In the genomic region with DNA sequence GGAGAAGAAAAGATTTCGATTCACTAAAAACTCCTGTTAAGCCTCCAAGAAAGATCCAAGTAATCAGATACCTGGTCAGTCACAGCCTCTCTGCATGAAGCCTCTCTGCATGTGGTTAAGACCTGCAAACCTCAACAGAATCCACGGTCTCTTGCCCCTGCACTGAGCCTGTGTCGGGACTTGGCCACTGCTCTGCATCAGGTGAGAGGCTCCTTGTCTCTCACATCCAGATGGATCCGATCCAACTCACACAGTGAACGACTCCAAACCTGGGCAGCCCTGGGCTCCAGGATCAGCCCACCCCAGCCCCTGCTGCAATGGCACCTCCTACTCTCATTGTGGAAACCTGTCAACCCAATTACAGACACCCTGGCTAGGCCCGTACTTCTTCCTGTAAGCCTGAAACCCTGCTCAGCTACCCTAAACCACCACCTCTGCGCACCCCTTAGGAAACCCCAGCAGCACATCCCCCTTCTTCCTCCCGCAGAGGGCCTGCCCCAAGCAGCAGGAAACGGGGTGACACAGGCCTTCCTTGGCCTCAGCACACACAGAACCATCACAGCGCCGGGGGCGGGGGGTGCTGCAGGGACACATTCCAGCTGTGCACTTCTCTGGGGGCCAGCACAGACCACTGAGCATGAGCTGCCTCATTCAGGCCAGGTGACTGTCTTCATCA, we compare ENCODE assay signal across 8 cellular contexts.
DNase-seq lines count a peak whose midpoint lies in the region; ATAC-seq and TF ChIP-seq lines count a peak whose summit lies in the region.

No MANE protein-coding gene starts in this region.

- ATAC-seq in CD4-positive, alpha-beta T cell (ENCODE audit: poor library complexity): peak; percentile 87
- peak; percentile 54 for ATAC-seq in GM21723 (IDR thresholded peaks at IDR 0.05; ENCODE audit: unreplicated experiment)
- peak; percentile 81 to 82 for ATAC-seq in activated naive CD4-positive, alpha-beta T cell treated with anti-CD3 and anti-CD28 coated beads, Interleukin-2, amount 50 U/mL, for 72 hours

- no peaks in the 10 kb centered on the region for H3K27me3 ChIP-seq in CD4-positive, alpha-beta T cell (ENCODE audit: control insufficient read depth, insufficient read depth, low read length)
- H3K27me3 ChIP-seq in tibial nerve: no peaks in the 10 kb centered on the region

- no peaks in the 10 kb centered on the region for H3K27me3 Mint-ChIP-seq in CD4-positive, alpha-beta T cell

- H3K27ac Mint-ChIP-seq in CD4-positive, alpha-beta T cell: peak overlapping the region; percentile 87
- H3K27ac Mint-ChIP-seq in activated naive CD4-positive, alpha-beta T cell treated with anti-CD3 and anti-CD28 coated beads, Interleukin-2, amount 50 U/mL, for 72 hours: peak overlapping the region; percentile 83 to 94

- no peaks in the 10 kb centered on the region for H3K9me3 ChIP-seq in CD4-positive, alpha-beta T cell (ENCODE audit: control insufficient read depth, low read length)
- H3K9me3 ChIP-seq in tibial nerve: no peaks in the 10 kb centered on the region

- H3K27ac ChIP-seq in CD4-positive, alpha-beta T cell (ENCODE audit: low read depth, low read length): peak overlapping the region; percentile 36
- peak overlapping the region in 15 of 21 experiments; percentile 1 to 80 (median 49) for H3K27ac ChIP-seq in skin epidermis
- H3K27ac ChIP-seq in tibial nerve: no peak overlapping the region

- no peak for TF ChIP-seq EP300 in tibial nerve (IDR thresholded peaks at IDR 0.05)

- TF ChIP-seq POLR2A in tibial nerve (IDR thresholded peaks at IDR 0.05): no peak

- POLR2A ChIA-PET in CD4-positive, alpha-beta T cell (lab: Charles Lee): interaction anchor here (0.7 to 1.7 kb wide), 9 partner anchors 9 to 128 kb away, joined by 3 to 11 read pairs (median 5); no protein-coding TSS in a partner anchor

- H3K36me3 ChIP-seq in tibial nerve: peaks cover 0 to 4% (median 0%) of the 10 kb centered on the region in 3 donors

- H3K9me3 Mint-ChIP-seq in CD4-positive, alpha-beta T cell: no peaks in the 10 kb centered on the region
- no peaks in the 10 kb centered on the region for H3K9me3 Mint-ChIP-seq in activated naive CD4-positive, alpha-beta T cell treated with anti-CD3 and anti-CD28 coated beads, Interleukin-2, amount 50 U/mL, for 72 hours

- WGBS in tibial nerve, 2 donors: 55 to 59% methylated on average over 10 to 12 of the region's 12 CpGs

- peaks cover 26% of the 10 kb centered on the region for H3K36me3 Mint-ChIP-seq in CD4-positive, alpha-beta T cell (ENCODE audit: low read depth)
- H3K36me3 Mint-ChIP-seq in activated naive CD4-positive, alpha-beta T cell treated with anti-CD3 and anti-CD28 coated beads, Interleukin-2, amount 50 U/mL, for 72 hours: peaks cover 0 to 20% of the 10 kb centered on the region in 2 donors

- DNase-seq in CD4-positive, alpha-beta T cell: peak; percentile 56 to 81 (median 70)
- peak; percentile 51 for DNase-seq in SKM-1 treated with dmso at 0.1 percent for 144 hours (lab: John Stamatoyannopoulos, UW; ENCODE audit: unreplicated experiment)
- DNase-seq in activated naive CD4-positive, alpha-beta T cell treated with anti-CD3 and anti-CD28 coated beads, Interleukin-2, amount 50 U/mL, for 72 hours (ENCODE audit: low spot score in 2 of 2): peak; percentile 74 to 85
- DNase-seq in tibial nerve (ENCODE audit: low spot score in 2 of 2): no peak
- no peak for DNase-seq in HK-2 (ENCODE audit: unreplicated experiment)
- DNase-seq in NCI-H187 treated with DMSO at 0.1 percent for 48 hours (lab: John Stamatoyannopoulos, UW): no peak

- no peak for TF ChIP-seq CTCF in CD4-positive, alpha-beta T cell (IDR thresholded peaks at IDR 0.05)
- no peak for TF ChIP-seq CTCF in tibial nerve (IDR thresholded peaks at IDR 0.05)

- peaks cover 0 to 90% (median 53%) of the 10 kb centered on the region in 4 donors for H3K4me1 ChIP-seq in tibial nerve

- H3K4me1 Mint-ChIP-seq in CD4-positive, alpha-beta T cell (ENCODE audit: low read depth): peaks cover 96% of the 10 kb centered on the region

- H3K4me3 Mint-ChIP-seq in CD4-positive, alpha-beta T cell: peak overlapping the region; percentile 69

- intact Hi-C loops in CD4-positive, alpha-beta T cell (cut with DNase I, micrococcal nuclease): loop anchor here in 1 of 2 experiments (2.0 to 5.0 kb wide), 3 partner anchors 16 to 46 kb away; no protein-coding TSS in a partner anchor

- CTCF ChIA-PET in CD4-positive, alpha-beta T cell (lab: Charles Lee): interaction anchor here (1.3 to 2.1 kb wide), 3 partner anchors 66 to 148 kb away, joined by 5 to 7 read pairs (median 5); partner anchors contain the start of gene SPG7

- H3K4me3 ChIP-seq in skin epidermis (no peak overlapping the region), tibial nerve (no peak overlapping the region)

Comparison
In these comparisons a context has a peak if more than half of its experiments do, and no peak if none do; other contexts are left out.
1. DNase-seq: peak in CD4-positive, alpha-beta T cell (10 of 10), SKM-1 treated with dmso at 0.1 percent for 144 hours (single experiment) and activated naive CD4-positive, alpha-beta T cell treated with anti-CD3 and anti-CD28 coated beads, Interleukin-2, amount 50 U/mL, for 72 hours (2 of 2); none in tibial nerve (0 of 2), HK-2 (single experiment) and NCI-H187 treated with DMSO at 0.1 percent for 48 hours (single experiment).
2. H3K27ac ChIP-seq: peak in CD4-positive, alpha-beta T cell (single experiment) and skin epidermis (15 of 21); none in tibial nerve (0 of 4).
3. Peak in every context shown above with its lines, with median percentiles within 50 percentile points of each other: ATAC-seq.